Comparison of ENCODE assay signal across 19 cellular contexts in genomic region chr12:67391034-67391433, GRCh38.
"Had no signal": no experiment of that assay in that cellular context is flagged by ENCODE, and none has a peak within 500 bp of the region (broad histone marks: within the 10 kb centered on the region; RNA-seq: fewer than 3 reads in every experiment).

No MANE protein-coding gene starts in this region.

- H3K4me1 ChIP-seq: breast epithelium, lower lobe of right lung had no signal

- ATAC-seq: activated T-cell treated with anti-CD3 and anti-CD28 coated beads, Interleukin-2, amount 50 U/mL, for 72 hours; esophagus mucosa; left cardiac atrium; lower lobe of right lung; natural killer cell had no signal

- H3K36me3 ChIP-seq: breast epithelium, lower lobe of right lung, neutrophil, suprapubic skin had no signal

- DNase-seq: activated CD4-positive, CD25-positive, alpha-beta regulatory T cell treated with anti-CD3 and anti-CD28 coated beads, Interleukin-2, amount 50 U/mL, for 72 hours; activated effector memory CD4-positive, alpha-beta T cell treated with anti-CD3 and anti-CD28 coated beads, Interleukin-2, amount 50 U/mL, for 16 hours; activated T-cell treated with anti-CD3 and anti-CD28 coated beads, Interleukin-2, amount 50 U/mL, for 72 hours; cortex of kidney; hippocampal formation; left cardiac atrium; lower lobe of right lung; natural killer cell; posterior cingulate gyrus; retina; stimulated activated CD4-positive, alpha-beta T cell treated with anti-CD3 and anti-CD28 coated beads, Interleukin-15, amount 100 ng/mL, for 24 hours; stimulated activated CD4-positive, alpha-beta T cell treated with anti-CD3 and anti-CD28 coated beads, Interleukin-2, amount 100 ng/mL, for 48 hours; trophoblast cell had no signal

- H3K27ac ChIP-seq: breast epithelium, lower lobe of right lung, neutrophil, skin epidermis, suprapubic skin, VCaP had no signal

- H3K9me3 ChIP-seq: breast epithelium, lower lobe of right lung, neutrophil, suprapubic skin had no signal

- H3K4me3 ChIP-seq: breast epithelium, lower lobe of right lung, skin epidermis, suprapubic skin had no signal

- H3K27me3 ChIP-seq: breast epithelium, neutrophil, suprapubic skin had no signal
